Comparison of ENCODE assay signal across 13 cellular contexts in the genomic region with DNA sequence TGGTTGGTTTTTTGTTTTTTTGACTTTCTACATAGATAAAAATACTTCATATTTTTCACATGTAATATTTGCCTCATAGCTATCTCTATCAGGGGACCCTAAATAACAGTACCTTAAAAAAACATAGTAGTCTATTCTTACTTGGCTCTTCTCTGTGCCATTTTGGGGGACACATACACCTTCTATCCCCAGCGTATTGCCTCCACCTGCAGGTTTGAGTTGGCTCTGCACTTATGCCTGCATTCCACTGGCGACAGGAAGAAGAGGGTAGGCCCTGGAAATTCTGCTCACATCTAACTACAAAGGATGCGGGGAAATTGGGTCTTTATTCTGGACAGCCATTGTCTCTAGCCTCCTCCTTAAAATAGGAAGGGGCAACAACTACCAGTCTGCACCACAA. TPM values are rescaled to one million over a fixed set of nuclear protein-coding genes. Genes with fewer than 3 reads are reported as not detected.
DNase-seq lines count a peak whose midpoint lies in the region; ATAC-seq and TF ChIP-seq lines count a peak whose summit lies in the region.
"Had no signal": no experiment of that assay in that cellular context is flagged by ENCODE, and none has a peak within 500 bp of the region (broad histone marks: within the 10 kb centered on the region; RNA-seq: fewer than 3 reads in every experiment).

No MANE protein-coding gene starts in this region.

- H3K27me3 ChIP-seq in foreskin keratinocyte: peaks cover under 1% of the 10 kb centered on the region

- TF ChIP-seq CTCF in C4-2B (conservative IDR thresholded peaks at IDR 0.05) (peak; percentile 26), GM12874 (IDR thresholded peaks at IDR 0.05; ENCODE audit: insufficient read depth, low read depth, low read length) (0 out of 2 replicates have a peak, but pooled peaks have one; percentile 28), foreskin keratinocyte (conservative IDR thresholded peaks at IDR 0.05) (peak; percentile 52)

- peak; percentile 55; the same call in 2 of the 3 replicates for ATAC-seq in SK-N-SH treated with all-trans-retinoic acid at 6 μM for 48 hours
- ATAC-seq in foreskin keratinocyte: peak; percentile 56
- no peak for ATAC-seq in GM18867 (IDR thresholded peaks at IDR 0.05; ENCODE audit: unreplicated experiment)

- H3K27ac ChIP-seq in C4-2B (no peak overlapping the region), foreskin keratinocyte (no peak overlapping the region)
- H3K27ac ChIP-seq: skin epidermis had no signal

- peaks cover 20% of the 10 kb centered on the region for H3K4me1 Mint-ChIP-seq in T-helper 2 cell treated with Interferon-gamma antibody and Interleukin-4, amounts not matched to agents 5 μg/mL and 100 μg/mL, for 36 hours (ENCODE audit: low read depth)

- peaks cover 3% of the 10 kb centered on the region for H3K4me1 ChIP-seq in foreskin keratinocyte

- H3K27me3 Mint-ChIP-seq in T-helper 2 cell treated with Interferon-gamma antibody and Interleukin-4, amounts not matched to agents 5 μg/mL and 100 μg/mL, for 36 hours (ENCODE audit: low read depth): peaks cover 6% of the 10 kb centered on the region
- H3K27me3 Mint-ChIP-seq: stimulated activated naive CD8-positive, alpha-beta T cell treated with anti-CD3 and anti-CD28 coated beads, Interleukin-15, Interleukin-2, amounts not matched to agents 100 ng/mL and 50 ng/mL, for 24 hours had no signal

- DNase-seq in foreskin keratinocyte: no peak
- DNase-seq in dedifferentiated amniotic fluid mesenchymal stem cell (ENCODE audit: extremely low spot score): no peak
- DNase-seq in stimulated activated naive CD4-positive, alpha-beta T cell (lab: John Stamatoyannopoulos, UW): no peak
- no peak for DNase-seq in T-helper 2 cell treated with Interferon-gamma antibody and Interleukin-4, amounts not matched to agents 5 μg/mL and 100 μg/mL, for 36 hours (ENCODE audit: low spot score)
- DNase-seq: activated naive CD4-positive, alpha-beta T cell treated with anti-CD3 and anti-CD28 coated beads, Interleukin-2, amount 50 U/mL, for 16 hours; NCI-H1930 had no signal

- H3K36me3 Mint-ChIP-seq in T-helper 2 cell treated with Interferon-gamma antibody and Interleukin-4, amounts not matched to agents 5 μg/mL and 100 μg/mL, for 36 hours (ENCODE audit: low read depth): no peaks in the 10 kb centered on the region

- H3K27ac Mint-ChIP-seq in T-helper 2 cell treated with Interferon-gamma antibody and Interleukin-4, amounts not matched to agents 5 μg/mL and 100 μg/mL, for 36 hours: no peak overlapping the region
- H3K27ac Mint-ChIP-seq: stimulated activated naive CD8-positive, alpha-beta T cell treated with anti-CD3 and anti-CD28 coated beads, Interleukin-15, Interleukin-2, amounts not matched to agents 100 ng/mL and 50 ng/mL, for 24 hours; T-helper 1 cell treated with Interleukin-12 subunit alpha and Interleukin-12 subunit beta and Interleukin-4 antibody, amounts not matched to agents 30 μg/mL and 1 μg/mL, for 36 hours had no signal

- H3K9me3 Mint-ChIP-seq in T-helper 2 cell treated with Interferon-gamma antibody and Interleukin-4, amounts not matched to agents 5 μg/mL and 100 μg/mL, for 36 hours: no peaks in the 10 kb centered on the region
- H3K9me3 Mint-ChIP-seq: stimulated activated naive CD8-positive, alpha-beta T cell treated with anti-CD3 and anti-CD28 coated beads, Interleukin-15, Interleukin-2, amounts not matched to agents 100 ng/mL and 50 ng/mL, for 24 hours; T-helper 1 cell treated with Interleukin-12 subunit alpha and Interleukin-12 subunit beta and Interleukin-4 antibody, amounts not matched to agents 30 μg/mL and 1 μg/mL, for 36 hours had no signal

- no peak overlapping the region for H3K4me3 Mint-ChIP-seq in T-helper 2 cell treated with Interferon-gamma antibody and Interleukin-4, amounts not matched to agents 5 μg/mL and 100 μg/mL, for 36 hours
- H3K4me3 Mint-ChIP-seq: stimulated activated naive CD8-positive, alpha-beta T cell treated with anti-CD3 and anti-CD28 coated beads, Interleukin-15, Interleukin-2, amounts not matched to agents 100 ng/mL and 50 ng/mL, for 24 hours; T-helper 1 cell treated with Interleukin-12 subunit alpha and Interleukin-12 subunit beta and Interleukin-4 antibody, amounts not matched to agents 30 μg/mL and 1 μg/mL, for 36 hours had no signal

TF ChIP-seq in SK-N-SH treated with all-trans-retinoic acid at 6 μM for 48 hours, 23 proteins besides CTCF, POLR2A, EP300 and RAD21:
- TF ChIP-seq RARB (CRISPR knock-in tag; IDR thresholded peaks at IDR 0.05): no peak

RNA-seq across cellular contexts. Expression of gene IFI27L2, which starts 13.8 kb away (rescaled TPM):
- total RNA-seq in foreskin keratinocyte: 101 and 145 TPM in 2 replicates
- 160 and 242 TPM in 2 replicates for polyA plus RNA-seq in foreskin keratinocyte

RNA-seq across cellular contexts. Expression of gene PPP4R4, which starts 30.9 kb away (rescaled TPM):
- total RNA-seq in foreskin keratinocyte: 4.4 and 6.7 TPM in 2 replicates
- polyA plus RNA-seq in foreskin keratinocyte: 1.4 and 1.9 TPM in 2 replicates

RNA-seq across cellular contexts. Expression of gene IFI27, which starts 32.7 kb away (rescaled TPM):
- total RNA-seq in foreskin keratinocyte: 315 and 774 TPM in 2 replicates
- 486 and 1,280 TPM in 2 replicates for polyA plus RNA-seq in foreskin keratinocyte
